ENCODE assay signal across 1 cellular context in genomic region chr9:136843801-136844740, GRCh38.
TF ChIP-seq lines count a peak whose summit lies in the region.

No MANE protein-coding gene starts in this region.

TF ChIP-seq in H1, 55 proteins besides CTCF, POLR2A, EP300 and RAD21:
- TF ChIP-seq GABPA (IDR thresholded peaks at IDR 0.05; ENCODE audit: borderline replicate concordance, insufficient read depth, low read length) (peak; percentile 59; the same call in 1 of the 2 replicates), MAX (IDR thresholded peaks at IDR 0.05) (0 out of 2 replicates have a peak, but pooled peaks have one; percentile 3)
